8 cellular contexts compared by ENCODE assay signal in the genomic region with DNA sequence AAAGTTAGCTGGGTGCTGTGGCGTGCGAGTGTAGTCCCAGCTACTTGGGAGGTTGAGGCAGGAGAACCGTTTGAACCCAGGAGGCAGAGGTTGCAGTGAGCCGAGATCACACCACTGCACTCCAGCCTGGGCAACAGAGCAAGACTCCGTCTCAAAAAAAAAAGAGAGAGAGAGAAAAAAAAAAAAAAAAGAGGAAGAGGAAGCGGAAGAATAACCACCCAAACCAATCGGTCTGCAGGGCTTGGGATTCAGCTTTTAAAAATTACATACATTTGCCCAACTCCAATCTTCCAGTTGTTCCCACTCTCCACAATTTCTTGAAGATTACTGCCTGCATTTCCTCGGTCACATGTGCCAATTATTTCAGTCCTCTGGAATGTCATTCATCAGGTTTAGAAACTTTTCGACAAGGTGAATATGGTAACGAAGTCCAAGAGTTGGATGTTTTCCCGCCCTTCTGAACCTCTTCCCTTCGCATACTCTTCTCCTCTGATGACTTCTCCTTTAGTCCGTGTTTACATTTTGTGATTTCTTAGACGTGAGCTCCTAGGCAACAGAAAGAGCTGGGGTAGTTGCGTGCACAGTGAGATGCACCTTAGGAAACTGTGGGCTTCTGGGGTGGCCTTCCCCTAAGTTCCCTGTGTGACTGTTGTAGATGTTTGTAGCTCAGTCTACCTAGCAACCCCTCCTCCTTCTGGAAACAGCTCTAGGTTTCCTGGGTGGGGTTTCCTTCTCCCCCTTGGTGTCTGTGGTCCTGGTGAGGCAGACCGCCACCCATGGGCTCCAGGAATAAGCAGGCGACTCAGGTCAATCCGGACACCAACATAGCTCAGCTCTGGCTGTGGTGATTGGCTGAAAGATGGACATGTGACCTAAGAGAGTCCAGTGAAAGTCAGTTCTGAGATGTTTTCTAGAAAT.
A peak's percentile ranks its signal among the peaks of the same experiment; 100 is the strongest.
DNase-seq lines count a peak whose midpoint lies in the region; ATAC-seq and TF ChIP-seq lines count a peak whose summit lies in the region.

No MANE protein-coding gene starts in this region.

- CTCF ChIA-PET in SK-N-SH (lab: Yijun Ruan, JAX) = interaction anchor here (1.1 kb wide), 2 partner anchors 63 to 76 kb away, joined by 3 read pairs; a partner anchor contains a TSS

- H3K9ac ChIP-seq in SK-N-SH = no peak overlapping the region

- peak overlapping the region; percentile 52 for H3K4me3 Mint-ChIP-seq in stimulated activated memory B cell treated with anti-CD40 and anti-IgM and Interleukin-4, amounts not matched to agents 10 μg/mL and 1 μg/mL and 100 μg/mL, for 72 hours

- H3K27me3 ChIP-seq in SK-N-SH (ENCODE audit: insufficient read depth) = no peaks in the 10 kb centered on the region

- H4K20me1 ChIP-seq in SK-N-SH (ENCODE audit: insufficient read depth) = no peaks in the 10 kb centered on the region

- H3K27me3 Mint-ChIP-seq in stimulated activated memory B cell treated with anti-CD40 and anti-IgM and Interleukin-4, amounts not matched to agents 10 μg/mL and 1 μg/mL and 100 μg/mL, for 72 hours = no peaks in the 10 kb centered on the region

- whole genome bisulfite sequencing in SK-N-SH (ENCODE audit: low lambda C conversion rate) = 94% methylated on average over 18 of the region's 18 CpGs

- H3K9me3 Mint-ChIP-seq in stimulated activated memory B cell treated with anti-CD40 and anti-IgM and Interleukin-4, amounts not matched to agents 10 μg/mL and 1 μg/mL and 100 μg/mL, for 72 hours = no peaks in the 10 kb centered on the region

- H3K4me1 Mint-ChIP-seq in stimulated activated memory B cell treated with anti-CD40 and anti-IgM and Interleukin-4, amounts not matched to agents 10 μg/mL and 1 μg/mL and 100 μg/mL, for 72 hours = peaks cover 61% of the 10 kb centered on the region

- H3K4me2 ChIP-seq in SK-N-SH = no peak overlapping the region

- DNase-seq in SK-N-SH (no peak), HPDE6-E6E7 (ENCODE audit: extremely low spot score) (peak; percentile 56), middle frontal gyrus (ENCODE audit: extremely low spot score, low spot score) (no peak)
- DNase-seq in central memory CD4-positive, alpha-beta T cell = peak; percentile 1

- peaks cover 11% of the 10 kb centered on the region for H3F3A ChIP-seq in SK-N-SH (replicated peaks; ENCODE audit: insufficient read depth)

- no peaks in the 10 kb centered on the region for H3K36me3 ChIP-seq in SK-N-SH (replicated peaks in 1 of 2; ENCODE audit: control insufficient read depth in 1 of 2, insufficient read depth in 2 of 2, low read length in 1 of 2)

- H3K36me3 Mint-ChIP-seq in stimulated activated memory B cell treated with anti-CD40 and anti-IgM and Interleukin-4, amounts not matched to agents 10 μg/mL and 1 μg/mL and 100 μg/mL, for 72 hours = no peaks in the 10 kb centered on the region

- ATAC-seq in SK-N-SH treated with all-trans-retinoic acid at 6 μM for 48 hours (no peak), GM18870 (IDR thresholded peaks at IDR 0.05; ENCODE audit: unreplicated experiment) (no peak), GM21786 (IDR thresholded peaks at IDR 0.05; ENCODE audit: unreplicated experiment) (no peak)
- peak; percentile 95 for ATAC-seq in stimulated activated memory B cell treated with anti-CD40 and anti-IgM and Interleukin-4, amounts not matched to agents 10 μg/mL and 1 μg/mL and 100 μg/mL, for 72 hours

- no peaks in the 10 kb centered on the region for H3K79me2 ChIP-seq in SK-N-SH (ENCODE audit: insufficient read depth)

- TF ChIP-seq EP300 in SK-N-SH (IDR thresholded peaks at IDR 0.05; ENCODE audit: borderline replicate concordance in 1 of 2, low read depth in 1 of 2, low read length in 1 of 2) = no peak

- H3K4me3 ChIP-seq in SK-N-SH (ENCODE audit: low read depth in 2 of 2, low read length in 1 of 2) = no peak overlapping the region

- peak overlapping the region; percentile 90 for H3K27ac Mint-ChIP-seq in stimulated activated memory B cell treated with anti-CD40 and anti-IgM and Interleukin-4, amounts not matched to agents 10 μg/mL and 1 μg/mL and 100 μg/mL, for 72 hours

- no peak overlapping the region for H2AFZ ChIP-seq in SK-N-SH (ENCODE audit: low read depth)

- no peaks in the 10 kb centered on the region for H3K9me2 ChIP-seq in SK-N-SH

- no peak overlapping the region for H3K27ac ChIP-seq in SK-N-SH (ENCODE audit: low read depth in 2 of 2, low read length in 1 of 2)

- H3K9me3 ChIP-seq in SK-N-SH = no peaks in the 10 kb centered on the region

- TF ChIP-seq RAD21 in SK-N-SH (IDR thresholded peaks at IDR 0.05; ENCODE audit: low read length) = no peak

- no peaks in the 10 kb centered on the region for H3K4me1 ChIP-seq in SK-N-SH (ENCODE audit: control insufficient read depth in 1 of 2, insufficient read depth in 2 of 2, low read depth in 1 of 2, low read length in 1 of 2)

- TF ChIP-seq CTCF in SK-N-SH (IDR thresholded peaks at IDR 0.05) = no peak

- POLR2A ChIA-PET in SK-N-SH (lab: Yijun Ruan, JAX) = no interaction called here

TF ChIP-seq in SK-N-SH, 30 proteins besides CTCF, POLR2A, EP300 and RAD21:
- TF ChIP-seq CHD2 (IDR thresholded peaks at IDR 0.05; ENCODE audit: low read length, partially characterized antibody) (no peak), JUND (IDR thresholded peaks at IDR 0.05) (no peak), EZH2phosphoT487 (IDR thresholded peaks at IDR 0.05; ENCODE audit: borderline replicate concordance, low read depth) (no peak), MXI1 (IDR thresholded peaks at IDR 0.05; ENCODE audit: low read depth, low read length) (no peak), RFX5 (IDR thresholded peaks at IDR 0.05; ENCODE audit: low read length) (no peak)
- TF ChIP-seq, protein P1, sequence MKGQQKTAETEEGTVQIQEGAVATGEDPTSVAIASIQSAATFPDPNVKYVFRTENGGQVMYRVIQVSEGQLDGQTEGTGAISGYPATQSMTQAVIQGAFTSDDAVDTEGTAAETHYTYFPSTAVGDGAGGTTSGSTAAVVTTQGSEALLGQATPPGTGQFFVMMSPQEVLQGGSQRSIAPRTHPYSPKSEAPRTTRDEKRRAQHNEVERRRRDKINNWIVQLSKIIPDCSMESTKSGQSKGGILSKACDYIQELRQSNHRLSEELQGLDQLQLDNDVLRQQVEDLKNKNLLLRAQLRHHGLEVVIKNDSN (IDR thresholded peaks at IDR 0.05; ENCODE audit: borderline replicate concordance, low read depth) = peak; percentile 63; the same call in 1 of the 2 replicates
- TF ChIP-seq, protein P2, sequence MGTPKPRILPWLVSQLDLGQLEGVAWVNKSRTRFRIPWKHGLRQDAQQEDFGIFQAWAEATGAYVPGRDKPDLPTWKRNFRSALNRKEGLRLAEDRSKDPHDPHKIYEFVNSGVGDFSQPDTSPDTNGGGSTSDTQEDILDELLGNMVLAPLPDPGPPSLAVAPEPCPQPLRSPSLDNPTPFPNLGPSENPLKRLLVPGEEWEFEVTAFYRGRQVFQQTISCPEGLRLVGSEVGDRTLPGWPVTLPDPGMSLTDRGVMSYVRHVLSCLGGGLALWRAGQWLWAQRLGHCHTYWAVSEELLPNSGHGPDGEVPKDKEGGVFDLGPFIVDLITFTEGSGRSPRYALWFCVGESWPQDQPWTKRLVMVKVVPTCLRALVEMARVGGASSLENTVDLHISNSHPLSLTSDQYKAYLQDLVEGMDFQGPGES (IDR thresholded peaks at IDR 0.05; ENCODE audit: low read depth, low read length) = no peak

TF ChIP-seq in SK-N-SH treated with all-trans-retinoic acid at 6 μM for 48 hours, 23 proteins besides CTCF, POLR2A, EP300 and RAD21:
- TF ChIP-seq ZNF565 (CRISPR knock-in tag; conservative IDR thresholded peaks at IDR 0.05; ENCODE audit: low read depth) (no peak), TOX (CRISPR knock-in tag; IDR thresholded peaks at IDR 0.05; ENCODE audit: borderline replicate concordance) (no peak), ZC3H10 (CRISPR knock-in tag; IDR thresholded peaks at IDR 0.05) (no peak), TCF4 (CRISPR knock-in tag; IDR thresholded peaks at IDR 0.05; ENCODE audit: borderline replicate concordance) (no peak)

Comparison
In these comparisons a context has a peak if more than half of its experiments do, and no peak if none do; other contexts are left out.
1. DNase-seq: peak in HPDE6-E6E7 (single experiment) and central memory CD4-positive, alpha-beta T cell (single experiment); none in SK-N-SH (single experiment) and middle frontal gyrus (single experiment).